Comparison of ENCODE assay signal across 11 cellular contexts in the genomic region with DNA sequence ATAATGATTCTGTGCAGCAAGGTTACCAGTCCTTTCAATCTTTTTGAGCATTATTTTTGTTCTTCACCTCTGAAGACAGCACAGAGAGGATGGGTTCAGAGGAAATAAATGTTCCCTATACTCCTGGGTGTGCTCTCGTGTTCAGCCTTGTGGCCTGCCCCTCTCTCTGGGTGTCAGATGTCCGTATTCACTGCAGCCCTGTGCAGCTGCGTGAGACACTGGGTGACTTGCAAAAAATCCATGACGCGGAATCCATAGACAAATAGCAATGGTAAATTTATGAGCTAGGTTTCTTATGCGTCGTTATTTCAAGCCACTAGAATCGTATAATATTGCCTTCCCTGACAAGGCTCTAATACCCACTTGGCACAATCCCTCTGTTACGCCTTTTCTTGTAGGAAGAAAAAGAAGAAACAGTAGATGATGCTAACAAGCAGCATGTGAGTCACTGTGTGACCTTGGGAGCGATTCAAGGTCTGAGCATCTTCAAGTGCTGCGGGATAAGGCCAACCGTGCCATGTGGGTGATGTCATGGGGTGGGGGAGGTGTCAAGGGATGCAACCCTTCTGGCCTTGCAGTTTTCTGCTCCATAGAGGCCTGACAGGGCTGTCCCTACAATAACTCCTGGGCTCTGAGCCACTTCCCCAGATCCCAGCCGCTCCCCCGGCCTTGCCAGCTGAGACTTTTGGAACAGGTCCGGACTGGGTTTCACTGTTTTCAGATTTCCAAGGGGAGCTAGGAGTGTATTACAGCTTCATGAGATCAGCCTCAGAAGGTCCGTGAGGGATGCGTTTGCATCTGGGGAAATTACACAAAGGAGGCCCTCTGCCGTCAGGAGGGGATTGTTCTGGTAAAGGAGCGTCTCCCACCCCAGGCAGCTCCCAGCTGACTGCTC. TPM values are rescaled to one million over a fixed set of nuclear protein-coding genes. Genes with fewer than 3 reads are reported as not detected.
DNase-seq lines count a peak whose midpoint lies in the region; ATAC-seq, FAIRE-seq and TF ChIP-seq lines count a peak whose summit lies in the region.
"Had no signal": no experiment of that assay in that cellular context is flagged by ENCODE, and none has a peak within 500 bp of the region (broad histone marks: within the 10 kb centered on the region; RNA-seq: fewer than 3 reads in every experiment).

No MANE protein-coding gene starts in this region.

- no peak overlapping the region for H3K9ac ChIP-seq in HepG2 (ENCODE audit: insufficient read depth, low read depth, low read length)
- H3K9ac ChIP-seq: KMS-11 had no signal

- H2AFZ ChIP-seq in HepG2 (ENCODE audit: low read length): no peak overlapping the region

- no TSS peak for BruUV-seq in HepG2 (replicated peaks; lab: Mats Ljungman, UMichigan)

- TF ChIP-seq EP300 in HepG2 (IDR thresholded peaks at IDR 0.05; ENCODE audit: low read depth in 2 of 2, low read length in 2 of 2) (no peak), HepG2 (CRISPR knock-in tag; IDR thresholded peaks at IDR 0.05; ENCODE audit: borderline replicate concordance) (no peak)

- intact Hi-C loops in HepG2 (cut with micrococcal nuclease; ENCODE audit: unreplicated experiment): no loop called here
- intact Hi-C loops in right lobe of liver (cut with DNase I): no loop called here
- intact Hi-C loops in aorta (cut with DNase I): loop anchor here (2.0 kb wide), 2 partner anchors 189 to 193 kb away; no protein-coding TSS in a partner anchor

- H3K27me3 ChIP-seq in HepG2 (ENCODE audit: control insufficient read depth in 1 of 2, insufficient read depth in 2 of 2, low read length in 2 of 2) (peaks cover 0 to 29% of the 10 kb centered on the region in 2 experiments; a peak in 2 of 5 replicates), right lobe of liver (no peaks in the 10 kb centered on the region), aorta (ENCODE audit: control insufficient read depth in 1 of 2, insufficient read depth in 2 of 2, low read length in 1 of 2) (peaks cover 0 to 5% of the 10 kb centered on the region in 2 donors)

- H3K79me2 ChIP-seq in HepG2 (ENCODE audit: insufficient read depth, low read length): no peaks in the 10 kb centered on the region

- H3K9me3 ChIP-seq in HepG2 (ENCODE audit: low read length) (no peaks in the 10 kb centered on the region), right lobe of liver (no peaks in the 10 kb centered on the region), aorta (ENCODE audit: control insufficient read depth, low read length) (peaks cover 1% of the 10 kb centered on the region)
- H3K9me3 ChIP-seq: neutrophil had no signal

- in situ Hi-C loops in HepG2 (cut with HindIII; ENCODE audit: extremely low pct_ligation_motif_present, low pct_unique_long_range_greater_than_20kb): no loop called here

- H3K27ac ChIP-seq in HepG2 (ENCODE audit: extremely low read length, insufficient read depth, low read length) (no peak overlapping the region), right lobe of liver (no peak overlapping the region), aorta (ENCODE audit: low read depth in 1 of 2, low read length in 2 of 2) (no peak overlapping the region)
- H3K27ac ChIP-seq: KMS-11, neutrophil had no signal

- POLR2A ChIA-PET in HepG2 (lab: Yijun Ruan, JAX): no interaction called here

- DNase-seq in HepG2 (ENCODE audit: low spot score) (no peak), right lobe of liver (no peak), fibroblast of peridontal ligament (ENCODE audit: extremely low read depth) (peak; percentile 25), myocyte (ENCODE audit: low read depth) (peak; percentile 63), aorta (peak; percentile 65 to 80), NCI-H524 (lab: John Stamatoyannopoulos, UW) (no peak), cortex of kidney (lab: John Stamatoyannopoulos, UW) (no peak)
- DNase-seq: SIG-M5 had no signal

- H3K4me2 ChIP-seq in HepG2 (ENCODE audit: low read depth, low read length): no peak overlapping the region
- H3K4me2 ChIP-seq: KMS-11 had no signal

- H3K4me3 ChIP-seq in HepG2 (replicated peaks in 1 of 3; ENCODE audit: insufficient read depth in 1 of 3, low read depth in 2 of 3, low read length in 3 of 3): no peak overlapping the region
- no peak overlapping the region for H3K4me3 ChIP-seq in right lobe of liver
- H3K4me3 ChIP-seq in aorta (ENCODE audit: low read length in 2 of 2): no peak overlapping the region

- TF ChIP-seq POLR2A in HepG2 (IDR thresholded peaks at IDR 0.05; ENCODE audit: insufficient read depth in 1 of 2, low read depth in 2 of 2, low read length in 2 of 2) (no peak), right lobe of liver (IDR thresholded peaks at IDR 0.05) (no peak)

- no peaks in the 10 kb centered on the region for H4K20me1 ChIP-seq in HepG2 (ENCODE audit: insufficient read depth, low read length)

- peaks cover 5% of the 10 kb centered on the region for H3K4me1 ChIP-seq in HepG2 (ENCODE audit: insufficient read depth, low read length)
- peaks cover 0 to under 1% (median 0%) of the 10 kb centered on the region in 4 donors for H3K4me1 ChIP-seq in right lobe of liver
- H3K4me1 ChIP-seq in aorta (ENCODE audit: control insufficient read depth in 1 of 2, insufficient read depth in 2 of 2, low read length in 2 of 2): no peaks in the 10 kb centered on the region

- WGBS in HepG2 (ENCODE audit: low lambda C conversion rate): 44% methylated on average over 18 of the region's 19 CpGs
- 72% methylated on average over 12 of the region's 19 CpGs for WGBS in right lobe of liver (ENCODE audit: insufficient coverage, low coverage, low lambda C conversion rate, missing lambda C conversion rate)
- 41 to 47% methylated on average over 19 of the region's 19 CpGs for WGBS in aorta, 2 donors

- no peak for TF ChIP-seq RAD21 in HepG2 (CRISPR knock-in tag; IDR thresholded peaks at IDR 0.05)

- ATAC-seq in HepG2 (no peak; the same call in 2 of the 3 replicates), right lobe of liver (no peak), aorta (ENCODE audit: low FRiP score) (peak; percentile 39), GM21360 (IDR thresholded peaks at IDR 0.05; ENCODE audit: unreplicated experiment) (no peak)

- TF ChIP-seq CTCF in HepG2 (CRISPR knock-in tag; IDR thresholded peaks at IDR 0.05) (0 out of 2 replicates have a peak, but pooled peaks have one; percentile 22), right lobe of liver (IDR thresholded peaks at IDR 0.05) (no peak)

- no peak for FAIRE-seq in HepG2 (lab: Jason Lieb, UNC)

- CTCF ChIA-PET in HepG2 (lab: Yijun Ruan, JAX; ENCODE audit: low intra/inter-chr PET ratio, low total read pairs): no interaction called here

- H3K36me3 ChIP-seq in HepG2 (replicated peaks in 1 of 2; ENCODE audit: control insufficient read depth in 1 of 2, insufficient read depth in 2 of 2, low read length in 2 of 2) (no peaks in the 10 kb centered on the region), right lobe of liver (no peaks in the 10 kb centered on the region), aorta (ENCODE audit: control insufficient read depth in 1 of 2, insufficient read depth in 2 of 2, low read length in 1 of 2) (no peaks in the 10 kb centered on the region)
- H3K36me3 ChIP-seq: neutrophil had no signal

TF ChIP-seq in HepG2, 621 proteins besides CTCF, POLR2A, EP300 and RAD21:
- TF ChIP-seq HMG20B (CRISPR knock-in tag; conservative IDR thresholded peaks at IDR 0.05) (no peak), NFE2L2 (IDR thresholded peaks at IDR 0.05; ENCODE audit: low read length) (peak; percentile 52; the same call in 1 of the 2 replicates)

RNA-seq across cellular contexts. Expression of gene POMGNT2, which starts 47.6 kb away (rescaled TPM):
- 9.9 and 12.4 TPM in 2 replicates for total RNA-seq in HepG2 (2016; rRNA removed; fragmentation: Illumina TruSeq; extraction: Trizol)
- total RNA-seq in HepG2 (2016; cell fraction: cytosol; rRNA removed; fragmentation: Illumina TruSeq; extraction: Trizol; ENCODE audit: low read depth): 7.4 and 8.0 TPM in 2 replicates
- total RNA-seq in HepG2 (2016; cell fraction: insoluble cytoplasmic fraction; rRNA removed; fragmentation: Illumina TruSeq; extraction: Trizol): 9.0 and 12.9 TPM in 2 replicates
- 16.3 and 18.9 TPM in 2 replicates for total RNA-seq in HepG2 (2016; cell fraction: membrane; rRNA removed; fragmentation: Illumina TruSeq; extraction: Trizol)
- total RNA-seq in HepG2 (2016; cell fraction: nucleus; rRNA removed; fragmentation: Illumina TruSeq; extraction: Trizol): 6.7 and 8.1 TPM in 2 replicates
- polyA plus RNA-seq in HepG2 (2011; rRNA removed): 10.5 and 12.1 TPM in 2 replicates
- 9.6 and 13.2 TPM in 2 replicates for polyA plus RNA-seq in HepG2 (2011; cell fraction: cytosol; rRNA removed)
- 6.6 and 8.5 TPM in 2 replicates for polyA plus RNA-seq in HepG2 (2011; cell fraction: nucleus; rRNA removed)
- 4.6 and 5.9 TPM in 2 replicates for polyA plus RNA-seq in HepG2 (2012)
- 8.9 and 9.9 TPM in 2 replicates for polyA plus RNA-seq in HepG2 (2016; cell fraction: cytosol; fragmentation: Illumina TruSeq; extraction: Trizol; ENCODE audit: low read depth)
- polyA plus RNA-seq in HepG2 (2016; cell fraction: insoluble cytoplasmic fraction; fragmentation: Illumina TruSeq; extraction: Trizol; ENCODE audit: low read depth): 9.0 and 11.6 TPM in 2 replicates
- polyA plus RNA-seq in HepG2 (2016; cell fraction: membrane; fragmentation: Illumina TruSeq; extraction: Trizol; ENCODE audit: low read depth): 17.5 and 18.5 TPM in 2 replicates
- polyA plus RNA-seq in HepG2 (2016; cell fraction: nucleus; fragmentation: Illumina TruSeq; extraction: Trizol; ENCODE audit: insufficient read depth, low read depth): 13.6 and 15.1 TPM in 2 replicates
- polyA minus RNA-seq in HepG2 (2011; rRNA and poly(A)+ RNA removed; ENCODE audit: low replicate concordance): 13.6 and 22.5 TPM in 2 replicates
- 4.5 and 4.6 TPM in 2 replicates for polyA minus RNA-seq in HepG2 (2011; cell fraction: cytosol; rRNA and poly(A)+ RNA removed)
- 2.3 and 2.6 TPM in 2 replicates for polyA minus RNA-seq in HepG2 (2011; cell fraction: nucleus; rRNA and poly(A)+ RNA removed)
- 1 to 10 TPM; 4.8 to 9.2 (median 6.0) TPM for total RNA-seq in right lobe of liver
- total RNA-seq in myocyte: 23.1 and 32.0 TPM in 2 replicates
- polyA plus RNA-seq in myocyte (2012): 22.3 TPM
- total RNA-seq in aorta: 10 to 100 TPM in 1 of 2 donors, 1 to 10 TPM in 1; 9.0 to 12.0 TPM
- 1 to 10 TPM; 2.8 to 8.2 TPM for polyA plus RNA-seq in aorta

Comparison
In these comparisons a context has a peak if more than half of its experiments do, and no peak if none do; other contexts are left out.
1. DNase-seq: peak in fibroblast of peridontal ligament (single experiment), myocyte (single experiment) and aorta (2 of 2); none in HepG2 (single experiment), right lobe of liver (0 of 3), NCI-H524 (0 of 2) and cortex of kidney (single experiment).
2. intact Hi-C loops: an anchor here in aorta (2.0 kb wide); none called in HepG2 and right lobe of liver.